20 cellular contexts compared by ENCODE assay signal in genomic region chr20:59002874-59003399, GRCh38. TPM values are rescaled to one million over a fixed set of nuclear protein-coding genes. Genes with fewer than 3 reads are reported as not detected.
DNase-seq lines count a peak whose midpoint lies in the region; ATAC-seq, FAIRE-seq and TF ChIP-seq lines count a peak whose summit lies in the region.
"Had no signal": no experiment of that assay in that cellular context is flagged by ENCODE, and none has a peak within 500 bp of the region (broad histone marks: within the 10 kb centered on the region; RNA-seq: fewer than 3 reads in every experiment).

No MANE protein-coding gene starts in this region.

- peaks cover 19% of the 10 kb centered on the region for H3K36me3 Mint-ChIP-seq in central memory CD8-positive, alpha-beta T cell (ENCODE audit: insufficient read depth)
- H3K36me3 Mint-ChIP-seq: brain had no signal

- peaks cover 0 to 64% (median 8%) of the 10 kb centered on the region in 11 experiments; a peak in 14 of 22 replicates for H3K36me3 ChIP-seq in BLaER1 treated with 17β-estradiol and CSF1 and Interleukin-3, amounts not matched to agents 10 nM and 100 nM
- H3K36me3 ChIP-seq in neutrophil (peaks cover 64% of the 10 kb centered on the region), colonic mucosa (no peaks in the 10 kb centered on the region)

- H3K4me1 ChIP-seq in BLaER1 treated with 17β-estradiol and CSF1 and Interleukin-3, amounts not matched to agents 10 nM and 100 nM: peaks cover 51 to 65% (median 53%) of the 10 kb centered on the region in 10 experiments
- H3K4me1 ChIP-seq in neutrophil (ENCODE audit: control insufficient read depth in 1 of 2, insufficient read depth in 1 of 2, low read depth in 1 of 2, low read length in 1 of 2) (peaks cover 37 to 47% of the 10 kb centered on the region in 2 experiments), colonic mucosa (peaks cover 14% of the 10 kb centered on the region)

- no peak for DNase-seq in HTR-8/SVneo (ENCODE audit: insufficient read length, low spot score)
- DNase-seq in central memory CD8-positive, alpha-beta T cell (ENCODE audit: low spot score in 2 of 2): no peak
- DNase-seq in colonic mucosa: no peak
- no peak for DNase-seq in C1 segment of cervical spinal cord (lab: John Stamatoyannopoulos, UW)
- DNase-seq: activated CD4-positive, alpha-beta T cell treated with anti-CD3 and anti-CD28 coated beads, Interleukin-2, amount 10 ng/mL, durations not matched to agents 7 days and 5 days; activated CD8-positive, alpha-beta memory T cell treated with anti-CD3 and anti-CD28 coated beads, Interleukin-2, amount 50 U/mL, for 48 hours; activated naive CD4-positive, alpha-beta T cell treated with anti-CD3 and anti-CD28 coated beads for 36 hours; left ventricle myocardium inferior; mucosa of descending colon; NCI-H1105; NCI-H2107; NCI-H524 treated with DMSO at 0.1 percent for 48 hours; OCI-M1 had no signal

- no peaks in the 10 kb centered on the region for H3K9me3 Mint-ChIP-seq in central memory CD8-positive, alpha-beta T cell
- H3K9me3 Mint-ChIP-seq: activated CD4-positive, alpha-beta T cell treated with anti-CD3 and anti-CD28 coated beads, Interleukin-2, amount 10 ng/mL, durations not matched to agents 7 days and 5 days; activated naive CD4-positive, alpha-beta T cell treated with anti-CD3 and anti-CD28 coated beads for 36 hours had no signal

- intact Hi-C loops in colonic mucosa (cut with DNase I): no loop called here

- peaks cover 0 to 22% (median 15%) of the 10 kb centered on the region in 11 experiments; a peak in 16 of 22 replicates for H3K27me3 ChIP-seq in BLaER1 treated with 17β-estradiol and CSF1 and Interleukin-3, amounts not matched to agents 10 nM and 100 nM
- no peaks in the 10 kb centered on the region for H3K27me3 ChIP-seq in neutrophil
- H3K27me3 ChIP-seq in colonic mucosa: no peaks in the 10 kb centered on the region
- H3K27me3 ChIP-seq: right lobe of liver had no signal

- H3K4me1 Mint-ChIP-seq in central memory CD8-positive, alpha-beta T cell: peaks cover 47% of the 10 kb centered on the region
- H3K4me1 Mint-ChIP-seq: brain had no signal

- peak overlapping the region; percentile 80 for H3K27ac Mint-ChIP-seq in central memory CD8-positive, alpha-beta T cell (ENCODE audit: low read depth)
- H3K27ac Mint-ChIP-seq: activated naive CD4-positive, alpha-beta T cell treated with anti-CD3 and anti-CD28 coated beads for 36 hours had no signal

- H3K27me3 Mint-ChIP-seq in central memory CD8-positive, alpha-beta T cell: no peaks in the 10 kb centered on the region
- H3K27me3 Mint-ChIP-seq: activated CD4-positive, alpha-beta T cell treated with anti-CD3 and anti-CD28 coated beads, Interleukin-2, amount 10 ng/mL, durations not matched to agents 7 days and 5 days had no signal

- peaks cover 0 to 70% (median 28%) of the 10 kb centered on the region in 11 experiments; a peak in 16 of 22 replicates for H4K20me1 ChIP-seq in BLaER1 treated with 17β-estradiol and CSF1 and Interleukin-3, amounts not matched to agents 10 nM and 100 nM

- H3K4me3 Mint-ChIP-seq in central memory CD8-positive, alpha-beta T cell: peak overlapping the region; percentile 84
- H3K4me3 Mint-ChIP-seq: activated naive CD4-positive, alpha-beta T cell treated with anti-CD3 and anti-CD28 coated beads for 36 hours; brain had no signal

- 0 out of 20 replicates have a peak overlapping the region, but pooled peaks of 2 of the 10 experiments have one; percentile 9 to 70 for H3K4me3 ChIP-seq in BLaER1 treated with 17β-estradiol and CSF1 and Interleukin-3, amounts not matched to agents 10 nM and 100 nM
- H3K4me3 ChIP-seq in neutrophil (ENCODE audit: low read depth in 1 of 2, low read length in 1 of 2) (no peak overlapping the region), colonic mucosa (no peak overlapping the region)
- H3K4me3 ChIP-seq: HAP-1, left ventricle myocardium inferior, mucosa of descending colon, right lobe of liver, SK-N-MC had no signal

- H3K9me3 ChIP-seq in BLaER1 treated with 17β-estradiol and CSF1 and Interleukin-3, amounts not matched to agents 10 nM and 100 nM (replicated peaks in 1 of 11): no peaks in the 10 kb centered on the region
- H3K9me3 ChIP-seq in neutrophil (no peaks in the 10 kb centered on the region), colonic mucosa (no peaks in the 10 kb centered on the region)
- H3K9me3 ChIP-seq: HAP-1, left ventricle myocardium inferior, mucosa of descending colon, right lobe of liver had no signal

- ATAC-seq in central memory CD8-positive, alpha-beta T cell (replicated peaks; ENCODE audit: extremely low read depth, poor library complexity, severe bottlenecking): no peak
- no peak for ATAC-seq in HG03565 (IDR thresholded peaks at IDR 0.05; ENCODE audit: unreplicated experiment)
- ATAC-seq: mucosa of descending colon, right lobe of liver had no signal

- peak overlapping the region in 9 of 11 experiments; percentile 95 to 100 (median 97); a peak in 16 of 22 replicates for H3K4me2 ChIP-seq in BLaER1 treated with 17β-estradiol and CSF1 and Interleukin-3, amounts not matched to agents 10 nM and 100 nM

- no peak for TF ChIP-seq CTCF in neutrophil (IDR thresholded peaks at IDR 0.05)
- TF ChIP-seq CTCF in colonic mucosa (IDR thresholded peaks at IDR 0.05): no peak

- H3K27ac ChIP-seq in BLaER1 treated with 17β-estradiol and CSF1 and Interleukin-3, amounts not matched to agents 10 nM and 100 nM: no peak overlapping the region; a peak in 1 of 22 replicates
- H3K27ac ChIP-seq in neutrophil (peak overlapping the region; percentile 97), colonic mucosa (no peak overlapping the region)
- H3K27ac ChIP-seq: left ventricle myocardium inferior, SK-N-MC had no signal

- H3K9ac ChIP-seq in BLaER1 treated with 17β-estradiol and CSF1 and Interleukin-3, amounts not matched to agents 10 nM and 100 nM: peak overlapping the region in 3 of 11 experiments; percentile 5 to 98 (median 16); a peak in 3 of 22 replicates
- no peak overlapping the region for H3K9ac ChIP-seq in colonic mucosa (ENCODE audit: low read depth in 2 of 2, low read length in 2 of 2)

- peak; percentile 58 for FAIRE-seq in HTR-8/SVneo (lab: Jason Lieb, UNC)

RNA-seq across cellular contexts. Expression of gene CTSZ, which starts 4.1 kb away (rescaled TPM):
- total RNA-seq in colonic mucosa: 100 to 1,000 TPM; 274 to 303 TPM

RNA-seq across cellular contexts. Expression of gene TUBB1, which starts 16.3 kb away (rescaled TPM):
- not detected for total RNA-seq in colonic mucosa
- total RNA-seq: activated CD4-positive, alpha-beta T cell treated with anti-CD3 and anti-CD28 coated beads, Interleukin-2, amount 10 ng/mL, durations not matched to agents 7 days and 5 days; activated naive CD4-positive, alpha-beta T cell treated with anti-CD3 and anti-CD28 coated beads for 36 hours; mucosa of descending colon had no signal

RNA-seq across cellular contexts. Expression of gene NELFCD, which starts 21.9 kb away (rescaled TPM):
- 10 to 100 TPM; 47.1 to 64.4 TPM for total RNA-seq in colonic mucosa

RNA-seq across cellular contexts. Expression of gene ATP5F1E, which starts 29.2 kb away (rescaled TPM):
- 10 to 100 TPM; 75.0 to 94.1 TPM for total RNA-seq in colonic mucosa

RNA-seq across cellular contexts. Expression of gene PRELID3B, which starts 39.6 kb away (rescaled TPM):
- total RNA-seq in colonic mucosa: 100 to 1,000 TPM; 138 to 141 TPM
